ENCODE assay signal across 1 cellular context in genomic region chr3:128845695-128846491, GRCh38.
TF ChIP-seq lines count a peak whose summit lies in the region.

No MANE protein-coding gene starts in this region.

TF ChIP-seq in K562, 482 proteins besides CTCF, POLR2A, EP300 and RAD21 (continued from another document and continues in another):
- TF ChIP-seq, protein P1, sequence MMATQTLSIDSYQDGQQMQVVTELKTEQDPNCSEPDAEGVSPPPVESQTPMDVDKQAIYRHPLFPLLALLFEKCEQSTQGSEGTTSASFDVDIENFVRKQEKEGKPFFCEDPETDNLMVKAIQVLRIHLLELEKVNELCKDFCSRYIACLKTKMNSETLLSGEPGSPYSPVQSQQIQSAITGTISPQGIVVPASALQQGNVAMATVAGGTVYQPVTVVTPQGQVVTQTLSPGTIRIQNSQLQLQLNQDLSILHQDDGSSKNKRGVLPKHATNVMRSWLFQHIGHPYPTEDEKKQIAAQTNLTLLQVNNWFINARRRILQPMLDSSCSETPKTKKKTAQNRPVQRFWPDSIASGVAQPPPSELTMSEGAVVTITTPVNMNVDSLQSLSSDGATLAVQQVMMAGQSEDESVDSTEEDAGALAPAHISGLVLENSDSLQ (IDR thresholded peaks at IDR 0.05), result 0 out of 2 replicates have a peak, but pooled peaks have one; percentile 6
- TF ChIP-seq MEF2D (tag; conservative IDR thresholded peaks at IDR 0.05; ENCODE audit: low read depth) (no peak), CHD4 (IDR thresholded peaks at IDR 0.05; ENCODE audit: insufficient read depth, insufficient replicate concordance, low read depth, low read length, poor library complexity, severe bottlenecking) (no peak), KDM1A (IDR thresholded peaks at IDR 0.05) (no peak), PTTG1 (tag; IDR thresholded peaks at IDR 0.05; ENCODE audit: low read depth) (no peak), ZBTB40 (IDR thresholded peaks at IDR 0.05) (no peak), ZBTB40 (CRISPR knock-in tag; IDR thresholded peaks at IDR 0.05) (no peak), GTF2F1 (IDR thresholded peaks at IDR 0.05; ENCODE audit: low read depth, low read length) (no peak), EGR1 (conservative IDR thresholded peaks at IDR 0.05) (peak; percentile 58), CBFA2T3 (IDR thresholded peaks at IDR 0.05) (no peak), KAT7 (CRISPR knock-in tag; IDR thresholded peaks at IDR 0.05; ENCODE audit: borderline replicate concordance) (no peak), PPARD (CRISPR knock-in tag; IDR thresholded peaks at IDR 0.05) (no peak), CBX5 (IDR thresholded peaks at IDR 0.05; ENCODE audit: borderline replicate concordance, low read depth) (no peak), SETDB1 (IDR thresholded peaks at IDR 0.05; ENCODE audit: low read length) (no peak), SRF (CRISPR knock-in tag; IDR thresholded peaks at IDR 0.05) (no peak), ARHGAP35 (IDR thresholded peaks at IDR 0.05; ENCODE audit: partially characterized antibody) (no peak), ZNF717 (CRISPR knock-in tag; IDR thresholded peaks at IDR 0.05) (no peak), PBX2 (CRISPR knock-in tag; IDR thresholded peaks at IDR 0.05; ENCODE audit: low read depth) (no peak), PBX2 (tag; conservative IDR thresholded peaks at IDR 0.05; ENCODE audit: low read depth) (no peak), PHTF2 (CRISPR knock-in tag; IDR thresholded peaks at IDR 0.05) (no peak), DMBX1 (CRISPR knock-in tag; IDR thresholded peaks at IDR 0.05; ENCODE audit: borderline replicate concordance) (no peak; the same call in 1 of the 2 replicates), SAP30 (IDR thresholded peaks at IDR 0.05; ENCODE audit: borderline replicate concordance, insufficient read depth, low read depth, low read length, poor library complexity, severe bottlenecking) (no peak), ARID1B (IDR thresholded peaks at IDR 0.05) (peak; percentile 45; the same call in 1 of the 2 replicates), SMAD1 (IDR thresholded peaks at IDR 0.05; ENCODE audit: low read depth, low read length, partially characterized antibody) (no peak), RBM25 (IDR thresholded peaks at IDR 0.05; ENCODE audit: low read depth, low read length, severe bottlenecking) (no peak), JUND (IDR thresholded peaks at IDR 0.05; ENCODE audit: borderline replicate concordance, low read depth, low read length) (no peak), JUND (tag; IDR thresholded peaks at IDR 0.05; ENCODE audit: borderline replicate concordance, low read depth, low read length) (no peak; the same call in 2 of the 3 replicates), FOXA1 (IDR thresholded peaks at IDR 0.05; ENCODE audit: borderline replicate concordance) (no peak), ELF4 (CRISPR knock-in tag; IDR thresholded peaks at IDR 0.05) (no peak), ZEB2 (IDR thresholded peaks at IDR 0.05) (no peak), NR2C2 (CRISPR knock-in tag; IDR thresholded peaks at IDR 0.05) (no peak), NR2C2 (tag; IDR thresholded peaks at IDR 0.05) (no peak), CBX3 (IDR thresholded peaks at IDR 0.05; ENCODE audit: borderline replicate concordance in 1 of 2, low read length in 2 of 2) (no peak), CAMTA2 (CRISPR knock-in tag; conservative IDR thresholded peaks at IDR 0.05) (no peak), ZNF830 (CRISPR knock-in tag; IDR thresholded peaks at IDR 0.05) (no peak), CHCHD3 (CRISPR knock-in tag; IDR thresholded peaks at IDR 0.05) (no peak)
- TF ChIP-seq, protein P2, sequence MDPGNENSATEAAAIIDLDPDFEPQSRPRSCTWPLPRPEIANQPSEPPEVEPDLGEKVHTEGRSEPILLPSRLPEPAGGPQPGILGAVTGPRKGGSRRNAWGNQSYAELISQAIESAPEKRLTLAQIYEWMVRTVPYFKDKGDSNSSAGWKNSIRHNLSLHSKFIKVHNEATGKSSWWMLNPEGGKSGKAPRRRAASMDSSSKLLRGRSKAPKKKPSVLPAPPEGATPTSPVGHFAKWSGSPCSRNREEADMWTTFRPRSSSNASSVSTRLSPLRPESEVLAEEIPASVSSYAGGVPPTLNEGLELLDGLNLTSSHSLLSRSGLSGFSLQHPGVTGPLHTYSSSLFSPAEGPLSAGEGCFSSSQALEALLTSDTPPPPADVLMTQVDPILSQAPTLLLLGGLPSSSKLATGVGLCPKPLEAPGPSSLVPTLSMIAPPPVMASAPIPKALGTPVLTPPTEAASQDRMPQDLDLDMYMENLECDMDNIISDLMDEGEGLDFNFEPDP (CRISPR knock-in tag; IDR thresholded peaks at IDR 0.05), result no peak
- TF ChIP-seq, protein P3, sequence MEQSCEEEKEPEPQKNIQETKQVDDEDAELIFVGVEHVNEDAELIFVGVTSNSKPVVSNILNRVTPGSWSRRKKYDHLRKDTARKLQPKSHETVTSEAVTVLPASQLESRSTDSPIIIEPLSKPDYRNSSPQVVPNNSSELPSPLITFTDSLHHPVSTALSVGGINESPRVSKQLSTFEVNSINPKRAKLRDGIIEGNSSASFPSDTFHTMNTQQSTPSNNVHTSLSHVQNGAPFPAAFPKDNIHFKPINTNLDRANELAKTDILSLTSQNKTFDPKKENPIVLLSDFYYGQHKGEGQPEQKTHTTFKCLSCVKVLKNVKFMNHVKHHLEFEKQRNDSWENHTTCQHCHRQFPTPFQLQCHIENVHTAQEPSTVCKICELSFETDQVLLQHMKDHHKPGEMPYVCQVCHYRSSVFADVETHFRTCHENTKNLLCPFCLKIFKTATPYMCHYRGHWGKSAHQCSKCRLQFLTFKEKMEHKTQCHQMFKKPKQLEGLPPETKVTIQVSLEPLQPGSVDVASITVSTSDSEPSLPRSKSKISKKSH (CRISPR knock-in tag; IDR thresholded peaks at IDR 0.05), result no peak
- TF ChIP-seq, protein P4, sequence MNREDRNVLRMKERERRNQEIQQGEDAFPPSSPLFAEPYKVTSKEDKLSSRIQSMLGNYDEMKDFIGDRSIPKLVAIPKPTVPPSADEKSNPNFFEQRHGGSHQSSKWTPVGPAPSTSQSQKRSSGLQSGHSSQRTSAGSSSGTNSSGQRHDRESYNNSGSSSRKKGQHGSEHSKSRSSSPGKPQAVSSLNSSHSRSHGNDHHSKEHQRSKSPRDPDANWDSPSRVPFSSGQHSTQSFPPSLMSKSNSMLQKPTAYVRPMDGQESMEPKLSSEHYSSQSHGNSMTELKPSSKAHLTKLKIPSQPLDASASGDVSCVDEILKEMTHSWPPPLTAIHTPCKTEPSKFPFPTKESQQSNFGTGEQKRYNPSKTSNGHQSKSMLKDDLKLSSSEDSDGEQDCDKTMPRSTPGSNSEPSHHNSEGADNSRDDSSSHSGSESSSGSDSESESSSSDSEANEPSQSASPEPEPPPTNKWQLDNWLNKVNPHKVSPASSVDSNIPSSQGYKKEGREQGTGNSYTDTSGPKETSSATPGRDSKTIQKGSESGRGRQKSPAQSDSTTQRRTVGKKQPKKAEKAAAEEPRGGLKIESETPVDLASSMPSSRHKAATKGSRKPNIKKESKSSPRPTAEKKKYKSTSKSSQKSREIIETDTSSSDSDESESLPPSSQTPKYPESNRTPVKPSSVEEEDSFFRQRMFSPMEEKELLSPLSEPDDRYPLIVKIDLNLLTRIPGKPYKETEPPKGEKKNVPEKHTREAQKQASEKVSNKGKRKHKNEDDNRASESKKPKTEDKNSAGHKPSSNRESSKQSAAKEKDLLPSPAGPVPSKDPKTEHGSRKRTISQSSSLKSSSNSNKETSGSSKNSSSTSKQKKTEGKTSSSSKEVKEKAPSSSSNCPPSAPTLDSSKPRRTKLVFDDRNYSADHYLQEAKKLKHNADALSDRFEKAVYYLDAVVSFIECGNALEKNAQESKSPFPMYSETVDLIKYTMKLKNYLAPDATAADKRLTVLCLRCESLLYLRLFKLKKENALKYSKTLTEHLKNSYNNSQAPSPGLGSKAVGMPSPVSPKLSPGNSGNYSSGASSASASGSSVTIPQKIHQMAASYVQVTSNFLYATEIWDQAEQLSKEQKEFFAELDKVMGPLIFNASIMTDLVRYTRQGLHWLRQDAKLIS (CRISPR knock-in tag; IDR thresholded peaks at IDR 0.05), result no peak
- TF ChIP-seq, protein P5, sequence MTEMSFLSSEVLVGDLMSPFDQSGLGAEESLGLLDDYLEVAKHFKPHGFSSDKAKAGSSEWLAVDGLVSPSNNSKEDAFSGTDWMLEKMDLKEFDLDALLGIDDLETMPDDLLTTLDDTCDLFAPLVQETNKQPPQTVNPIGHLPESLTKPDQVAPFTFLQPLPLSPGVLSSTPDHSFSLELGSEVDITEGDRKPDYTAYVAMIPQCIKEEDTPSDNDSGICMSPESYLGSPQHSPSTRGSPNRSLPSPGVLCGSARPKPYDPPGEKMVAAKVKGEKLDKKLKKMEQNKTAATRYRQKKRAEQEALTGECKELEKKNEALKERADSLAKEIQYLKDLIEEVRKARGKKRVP (CRISPR knock-in tag; IDR thresholded peaks at IDR 0.05), result no peak
- TF ChIP-seq, protein P6, sequence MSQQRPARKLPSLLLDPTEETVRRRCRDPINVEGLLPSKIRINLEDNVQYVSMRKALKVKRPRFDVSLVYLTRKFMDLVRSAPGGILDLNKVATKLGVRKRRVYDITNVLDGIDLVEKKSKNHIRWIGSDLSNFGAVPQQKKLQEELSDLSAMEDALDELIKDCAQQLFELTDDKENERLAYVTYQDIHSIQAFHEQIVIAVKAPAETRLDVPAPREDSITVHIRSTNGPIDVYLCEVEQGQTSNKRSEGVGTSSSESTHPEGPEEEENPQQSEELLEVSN (IDR thresholded peaks at IDR 0.05; ENCODE audit: borderline replicate concordance in 1 of 2, extremely low read depth in 1 of 2, insufficient read depth in 1 of 2, insufficient read length in 1 of 2, low read depth in 1 of 2, low read length in 1 of 2, poor library complexity in 1 of 2, severe bottlenecking in 1 of 2), result peak in 1 of 2 experiments; percentile 55
